Comparison of ENCODE assay signal across 1 cellular context in the genomic region with DNA sequence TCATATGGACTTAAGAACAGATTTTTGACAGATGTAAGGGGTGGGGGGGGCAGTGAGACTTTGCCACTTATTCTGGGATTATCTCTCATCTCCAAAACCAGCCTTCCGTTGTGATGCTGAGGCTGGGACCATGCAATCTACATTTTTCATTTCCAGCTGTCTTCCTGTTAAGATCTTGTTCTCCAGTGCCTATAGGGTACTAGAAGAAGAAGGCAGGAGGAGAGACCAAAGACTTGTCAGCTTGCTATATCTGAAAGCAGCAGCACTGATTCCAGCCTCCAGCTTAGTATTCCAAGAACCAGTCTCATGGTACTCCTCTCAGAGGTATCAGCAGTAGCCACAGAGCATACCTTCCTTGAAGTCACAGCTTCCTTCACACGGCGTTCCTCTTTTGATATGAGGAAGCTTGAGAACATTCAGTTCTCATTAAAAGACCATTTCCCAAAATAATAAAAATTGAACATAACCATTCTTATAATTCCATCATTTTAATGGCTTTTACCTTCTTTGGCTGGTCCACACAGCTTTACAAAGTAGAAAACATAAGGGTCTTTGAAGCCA.
TF ChIP-seq lines count a peak whose summit lies in the region.

No MANE protein-coding gene starts in this region.

TF ChIP-seq in SK-N-SH, 30 proteins besides CTCF, POLR2A, EP300 and RAD21 (continued from another document):
- TF ChIP-seq, protein P1, sequence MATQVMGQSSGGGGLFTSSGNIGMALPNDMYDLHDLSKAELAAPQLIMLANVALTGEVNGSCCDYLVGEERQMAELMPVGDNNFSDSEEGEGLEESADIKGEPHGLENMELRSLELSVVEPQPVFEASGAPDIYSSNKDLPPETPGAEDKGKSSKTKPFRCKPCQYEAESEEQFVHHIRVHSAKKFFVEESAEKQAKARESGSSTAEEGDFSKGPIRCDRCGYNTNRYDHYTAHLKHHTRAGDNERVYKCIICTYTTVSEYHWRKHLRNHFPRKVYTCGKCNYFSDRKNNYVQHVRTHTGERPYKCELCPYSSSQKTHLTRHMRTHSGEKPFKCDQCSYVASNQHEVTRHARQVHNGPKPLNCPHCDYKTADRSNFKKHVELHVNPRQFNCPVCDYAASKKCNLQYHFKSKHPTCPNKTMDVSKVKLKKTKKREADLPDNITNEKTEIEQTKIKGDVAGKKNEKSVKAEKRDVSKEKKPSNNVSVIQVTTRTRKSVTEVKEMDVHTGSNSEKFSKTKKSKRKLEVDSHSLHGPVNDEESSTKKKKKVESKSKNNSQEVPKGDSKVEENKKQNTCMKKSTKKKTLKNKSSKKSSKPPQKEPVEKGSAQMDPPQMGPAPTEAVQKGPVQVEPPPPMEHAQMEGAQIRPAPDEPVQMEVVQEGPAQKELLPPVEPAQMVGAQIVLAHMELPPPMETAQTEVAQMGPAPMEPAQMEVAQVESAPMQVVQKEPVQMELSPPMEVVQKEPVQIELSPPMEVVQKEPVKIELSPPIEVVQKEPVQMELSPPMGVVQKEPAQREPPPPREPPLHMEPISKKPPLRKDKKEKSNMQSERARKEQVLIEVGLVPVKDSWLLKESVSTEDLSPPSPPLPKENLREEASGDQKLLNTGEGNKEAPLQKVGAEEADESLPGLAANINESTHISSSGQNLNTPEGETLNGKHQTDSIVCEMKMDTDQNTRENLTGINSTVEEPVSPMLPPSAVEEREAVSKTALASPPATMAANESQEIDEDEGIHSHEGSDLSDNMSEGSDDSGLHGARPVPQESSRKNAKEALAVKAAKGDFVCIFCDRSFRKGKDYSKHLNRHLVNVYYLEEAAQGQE (IDR thresholded peaks at IDR 0.05; ENCODE audit: low read depth, low read length): no peak
